19 cellular contexts compared by ENCODE assay signal in genomic region chr2:59899692-59900091, GRCh38.
"Had no signal": no experiment of that assay in that cellular context is flagged by ENCODE, and none has a peak within 500 bp of the region (broad histone marks: within the 10 kb centered on the region; RNA-seq: fewer than 3 reads in every experiment).

No MANE protein-coding gene starts in this region.

- DNase-seq: activated CD4-positive, alpha-beta T cell treated with anti-CD3 and anti-CD28 coated beads for 48 hours; activated CD4-positive, alpha-beta T cell treated with anti-CD3 and anti-CD28 coated beads, Interleukin-2, amount 50 U/mL, for 4 hours; activated CD4-positive, CD25-positive, alpha-beta regulatory T cell treated with anti-CD3 and anti-CD28 coated beads, Interleukin-2, amount 50 U/mL, for 72 hours; activated CD8-positive, alpha-beta memory T cell treated with anti-CD3 and anti-CD28 coated beads, Interleukin-2, amount 50 U/mL, for 48 hours; activated CD8-positive, alpha-beta T cell treated with anti-CD3 and anti-CD28 coated beads, Interleukin-2, amount 10 ng/mL, durations not matched to agents 7 days and 5 days; activated naive CD4-positive, alpha-beta T cell treated with anti-CD3 and anti-CD28 coated beads, Interleukin-2, amount 50 U/mL, for 16 hours; activated T-cell treated with anti-CD3 and anti-CD28 coated beads, Interleukin-2, amount 50 U/mL, for 1 hour; aorta; central memory CD4-positive, alpha-beta T cell; MG63; MV-4-11; NCI-H1105 treated with DMSO at 0.1 percent for 48 hours; NCI-H1436 treated with DMSO at 0.1 percent for 48 hours; NCI-H187; NCI-H2081; NCI-H2227 treated with DMSO at 0.1 percent for 48 hours; PC-9 had no signal

- H3K27ac Mint-ChIP-seq: activated CD8-positive, alpha-beta T cell treated with anti-CD3 and anti-CD28 coated beads, Interleukin-2, amount 10 ng/mL, durations not matched to agents 7 days and 5 days; T-helper 1 cell treated with Interleukin-12 subunit alpha and Interleukin-12 subunit beta and Interleukin-4 antibody, amounts not matched to agents 30 μg/mL and 1 μg/mL, for 36 hours; WTC11 had no signal

- H2AFZ ChIP-seq: PC-9 had no signal

- H3K36me3 Mint-ChIP-seq: WTC11 had no signal

- ATAC-seq: activated CD8-positive, alpha-beta T cell treated with anti-CD3 and anti-CD28 coated beads, Interleukin-2, amount 10 ng/mL, durations not matched to agents 7 days and 5 days; WTC11 had no signal

- H3K4me3 Mint-ChIP-seq: activated CD8-positive, alpha-beta T cell treated with anti-CD3 and anti-CD28 coated beads, Interleukin-2, amount 10 ng/mL, durations not matched to agents 7 days and 5 days; T-helper 1 cell treated with Interleukin-12 subunit alpha and Interleukin-12 subunit beta and Interleukin-4 antibody, amounts not matched to agents 30 μg/mL and 1 μg/mL, for 36 hours; WTC11 had no signal

- H3K4me2 ChIP-seq: PC-9 had no signal

- H3K4me3 ChIP-seq: MG63, PC-9 had no signal

- H3K36me3 ChIP-seq: MG63 had no signal

- H3K9me3 ChIP-seq: MG63 had no signal

- H3K27ac ChIP-seq: PC-9 had no signal

- H3K9me3 Mint-ChIP-seq: T-helper 1 cell treated with Interleukin-12 subunit alpha and Interleukin-12 subunit beta and Interleukin-4 antibody, amounts not matched to agents 30 μg/mL and 1 μg/mL, for 36 hours had no signal
